ENCODE assay signal across 9 cellular contexts in the genomic region with DNA sequence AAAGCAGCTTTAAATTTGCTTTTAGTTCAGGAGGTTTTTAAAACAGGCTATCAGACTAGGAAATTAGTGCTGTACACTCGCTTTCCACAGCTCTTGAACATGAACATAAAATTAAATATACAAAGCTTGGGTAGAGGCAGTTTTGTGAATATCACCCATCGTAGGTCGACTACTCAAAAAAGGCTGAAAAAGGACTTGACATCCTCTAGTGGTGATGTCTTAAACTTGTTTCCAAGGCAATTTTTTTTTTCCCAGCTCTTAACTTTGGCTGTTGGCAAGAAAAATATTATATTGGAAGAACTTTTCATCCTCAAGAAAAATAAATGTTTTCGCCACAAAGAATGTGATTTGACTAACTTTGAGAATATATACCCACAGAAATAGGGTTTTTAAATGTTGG. TPM values are rescaled to one million over a fixed set of nuclear protein-coding genes. Genes with fewer than 3 reads are reported as not detected.
A peak's percentile ranks its signal among the peaks of the same experiment; 100 is the strongest.
DNase-seq lines count a peak whose midpoint lies in the region; ATAC-seq and TF ChIP-seq lines count a peak whose summit lies in the region.
"Had no signal": no experiment of that assay in that cellular context is flagged by ENCODE, and none has a peak within 500 bp of the region (broad histone marks: within the 10 kb centered on the region; RNA-seq: fewer than 3 reads in every experiment).

No MANE protein-coding gene starts in this region.

- no peaks in the 10 kb centered on the region for H3K9me3 Mint-ChIP-seq in osteocyte (ENCODE audit: unreplicated experiment)
- H3K9me3 Mint-ChIP-seq in effector memory CD8-positive, alpha-beta T cell = no peaks in the 10 kb centered on the region

- no peak overlapping the region for H3K4me3 Mint-ChIP-seq in osteocyte (ENCODE audit: unreplicated experiment)
- no peak overlapping the region for H3K4me3 Mint-ChIP-seq in effector memory CD8-positive, alpha-beta T cell

- DNase-seq in NCI-H1417 (lab: John Stamatoyannopoulos, UW) (peak in 2 of 3 experiments; percentile 23 to 71), NCI-H1417 treated with DMSO at 0.1 percent for 48 hours (lab: John Stamatoyannopoulos, UW) (no peak), NCI-H226 (peak; percentile 16), cardiac fibroblast (ENCODE audit: low read depth in 2 of 2) (peak; percentile 52 to 55), osteocyte (ENCODE audit: extremely low spot score, unreplicated experiment) (no peak)
- DNase-seq in effector memory CD8-positive, alpha-beta T cell = no peak
- no peak for DNase-seq in stimulated activated naive CD8-positive, alpha-beta T cell treated with anti-CD3 and anti-CD28 coated beads, Interleukin-15, Interleukin-2, amounts not matched to agents 100 U/mL and 50 U/mL, for 24 hours

- TF ChIP-seq CTCF in cardiac fibroblast (IDR thresholded peaks at IDR 0.05; ENCODE audit: low read depth, low read length) (peak; percentile 69), osteocyte (IDR thresholded peaks at IDR 0.05) (peak; percentile 56)

- H3K27ac Mint-ChIP-seq in osteocyte (ENCODE audit: unreplicated experiment) = no peak overlapping the region
- no peak overlapping the region for H3K27ac Mint-ChIP-seq in effector memory CD8-positive, alpha-beta T cell

- no peak for ATAC-seq in HG03025 (IDR thresholded peaks at IDR 0.05; ENCODE audit: low FRiP score, unreplicated experiment)
- no peak for ATAC-seq in effector memory CD8-positive, alpha-beta T cell (replicated peaks)
- no peak for ATAC-seq in stimulated activated naive CD8-positive, alpha-beta T cell treated with anti-CD3 and anti-CD28 coated beads, Interleukin-15, Interleukin-2, amounts not matched to agents 100 U/mL and 50 U/mL, for 24 hours

- H3K4me3 ChIP-seq in cardiac fibroblast (replicated peaks in 1 of 2; ENCODE audit: low read depth in 2 of 2, low read length in 2 of 2) = no peak overlapping the region
- H3K4me3 ChIP-seq: BLaER1 had no signal

- H3K36me3 Mint-ChIP-seq in osteocyte (ENCODE audit: unreplicated experiment) = no peaks in the 10 kb centered on the region
- peaks cover 7% of the 10 kb centered on the region for H3K36me3 Mint-ChIP-seq in effector memory CD8-positive, alpha-beta T cell (ENCODE audit: insufficient read depth)

- H3K4me1 Mint-ChIP-seq in osteocyte (ENCODE audit: unreplicated experiment) = peaks cover 10% of the 10 kb centered on the region
- peaks cover 4 to 5% of the 10 kb centered on the region in 2 donors for H3K4me1 Mint-ChIP-seq in effector memory CD8-positive, alpha-beta T cell (ENCODE audit: low read depth in 2 of 2)

- H3K27me3 Mint-ChIP-seq in osteocyte (ENCODE audit: unreplicated experiment) = peaks cover 75% of the 10 kb centered on the region
- H3K27me3 Mint-ChIP-seq in effector memory CD8-positive, alpha-beta T cell = peaks cover 58 to 62% of the 10 kb centered on the region in 2 donors

RNA-seq across cellular contexts. Expression of gene MAP7, which starts 2.9 kb away (rescaled TPM):
- 0.38 and 0.68 TPM in 2 replicates for total RNA-seq in osteocyte

Comparison
In these comparisons a context has a peak if more than half of its experiments do, and no peak if none do; other contexts are left out.
1. DNase-seq: peak in NCI-H1417 (2 of 3), NCI-H226 (single experiment) and cardiac fibroblast (2 of 2); none in NCI-H1417 treated with DMSO at 0.1 percent for 48 hours (single experiment), osteocyte (single experiment), effector memory CD8-positive, alpha-beta T cell (0 of 3) and stimulated activated naive CD8-positive, alpha-beta T cell treated with anti-CD3 and anti-CD28 coated beads, Interleukin-15, Interleukin-2, amounts not matched to agents 100 U/mL and 50 U/mL, for 24 hours (single experiment).